29 cellular contexts compared by ENCODE assay signal in the genomic region with DNA sequence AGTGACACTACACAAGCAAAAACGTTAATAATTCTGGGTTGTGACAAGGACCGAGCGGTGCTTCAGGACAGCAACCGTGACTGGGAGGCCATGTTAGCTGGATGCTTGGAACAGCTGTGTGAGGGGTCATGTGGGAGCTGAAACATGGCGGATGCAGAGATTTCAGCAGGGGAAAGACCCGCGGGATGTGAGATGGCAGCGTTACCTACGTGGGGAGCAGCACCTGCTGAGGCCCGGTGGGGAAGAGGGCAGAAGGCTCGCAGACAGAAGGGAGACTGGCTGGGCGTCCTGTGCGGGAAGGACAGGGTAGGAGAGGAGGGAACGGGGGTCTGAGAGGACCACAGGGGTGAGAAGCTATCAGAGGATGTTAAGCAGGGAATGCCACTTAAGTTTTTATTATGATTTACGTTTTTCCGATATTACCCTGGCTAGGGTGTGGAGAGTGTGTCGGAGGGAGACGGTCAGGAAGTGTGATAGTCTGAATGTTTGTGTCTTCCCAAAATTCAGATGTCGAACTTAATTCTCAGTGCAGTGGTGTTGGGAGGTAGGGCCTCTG.
DNase-seq lines count a peak whose midpoint lies in the region; ATAC-seq and TF ChIP-seq lines count a peak whose summit lies in the region.
"Had no signal": no experiment of that assay in that cellular context is flagged by ENCODE, and none has a peak within 500 bp of the region (broad histone marks: within the 10 kb centered on the region; RNA-seq: fewer than 3 reads in every experiment).

No MANE protein-coding gene starts in this region.

- H4K5ac ChIP-seq in H9 (ENCODE audit: insufficient read length, low read depth, low read length) = no peak overlapping the region

- H3K23me2 ChIP-seq in H9 (ENCODE audit: insufficient read length, low read depth, low read length, poor library complexity, severe bottlenecking) = no peaks in the 10 kb centered on the region

- no peak for DNase-seq in H9
- DNase-seq in adrenal gland = peak in 5 of 7 donors; percentile 2 to 30 (median 12)
- peak; percentile 25 for DNase-seq in islet precursor cell
- DNase-seq in stimulated activated CD8-positive, alpha-beta memory T cell treated with anti-CD3 and anti-CD28 coated beads, Interleukin-4, amount 100 ng/mL, for 48 hours = peak; percentile 8
- DNase-seq in OCI-M1 (lab: John Stamatoyannopoulos, UW) = no peak
- DNase-seq: activated CD4-positive, alpha-beta T cell treated with anti-CD3 and anti-CD28 coated beads, Interleukin-2, amount 50 U/mL, for 1 hour; activated CD4-positive, CD25-positive, alpha-beta regulatory T cell; activated T-cell treated with anti-CD3 and anti-CD28 coated beads, Interleukin-2, amount 50 U/mL, for 72 hours; amygdala; CD4-positive, alpha-beta memory T cell; effector CD8-positive, alpha-beta T cell; EL; H7; KG1; left ventricle myocardium inferior; NCI-H1092 treated with DMSO at 0.1 percent for 48 hours; NCI-H1694 treated with DMSO at 0.1 percent for 48 hours; NCI-H510A treated with DMSO at 0.1 percent for 48 hours; stimulated activated CD4-positive, alpha-beta T cell treated with anti-CD3 and anti-CD28 coated beads, Interleukin-4, amount 100 ng/mL, for 4 hours; substantia nigra had no signal

- peaks cover 0 to 7% (median 3%) of the 10 kb centered on the region in 3 experiments; a peak in 3 of 7 replicates for H3K36me3 Mint-ChIP-seq in H9 (ENCODE audit: insufficient read depth in 1 of 3, low read depth in 3 of 3)
- H3K36me3 Mint-ChIP-seq: activated naive CD4-positive, alpha-beta T cell treated with anti-CD3 and anti-CD28 coated beads, Interleukin-2, amount 10 ng/mL, durations not matched to agents 7 days and 5 days; CD4-positive, alpha-beta memory T cell; stimulated activated memory B cell treated with anti-CD40 and anti-IgM and Interleukin-4, amounts not matched to agents 10 μg/mL and 1 μg/mL and 100 μg/mL, for 72 hours had no signal

- H3K27ac ChIP-seq in H9 (ENCODE audit: insufficient read length, low read depth, low read length) (no peak overlapping the region), adrenal gland (no peak overlapping the region)
- H3K27ac ChIP-seq: left ventricle myocardium inferior, prostate gland had no signal

- no peaks in the 10 kb centered on the region for H3K79me1 ChIP-seq in H9 (ENCODE audit: insufficient read depth, low read depth, low read length, poor library complexity, severe bottlenecking)

- H3K4me2 ChIP-seq in H9 (ENCODE audit: insufficient read depth, insufficient read length, low read length) = no peak overlapping the region
- H3K4me2 ChIP-seq: SK-N-SH had no signal

- no peak overlapping the region for H3T11ph ChIP-seq in H9 (ENCODE audit: low read length)

- H3K4me3 ChIP-seq in adrenal gland = no peak overlapping the region
- H3K4me3 ChIP-seq: left ventricle myocardium inferior, prostate gland had no signal

- no peak overlapping the region for H3K4ac ChIP-seq in H9 (ENCODE audit: low read depth, low read length)

- no peak overlapping the region for H3K4me3 Mint-ChIP-seq in H9
- H3K4me3 Mint-ChIP-seq: activated naive CD4-positive, alpha-beta T cell treated with anti-CD3 and anti-CD28 coated beads, Interleukin-2, amount 10 ng/mL, durations not matched to agents 7 days and 5 days; activated T-cell treated with anti-CD3 and anti-CD28 coated beads, Interleukin-2, amount 50 U/mL, for 72 hours; B cell; stimulated activated memory B cell treated with anti-CD40 and anti-IgM and Interleukin-4, amounts not matched to agents 10 μg/mL and 1 μg/mL and 100 μg/mL, for 72 hours; T-helper 1 cell treated with Interleukin-12 subunit alpha and Interleukin-12 subunit beta and Interleukin-4 antibody, amounts not matched to agents 30 μg/mL and 1 μg/mL, for 36 hours had no signal

- peak overlapping the region in 2 of 3 experiments; percentile 17 to 49; a peak in 2 of 7 replicates for H3K27ac Mint-ChIP-seq in H9
- H3K27ac Mint-ChIP-seq: activated naive CD4-positive, alpha-beta T cell treated with anti-CD3 and anti-CD28 coated beads, Interleukin-2, amount 10 ng/mL, durations not matched to agents 7 days and 5 days; activated T-cell treated with anti-CD3 and anti-CD28 coated beads, Interleukin-2, amount 50 U/mL, for 72 hours; B cell; CD4-positive, alpha-beta memory T cell; stimulated activated memory B cell treated with anti-CD40 and anti-IgM and Interleukin-4, amounts not matched to agents 10 μg/mL and 1 μg/mL and 100 μg/mL, for 72 hours; T-helper 1 cell treated with Interleukin-12 subunit alpha and Interleukin-12 subunit beta and Interleukin-4 antibody, amounts not matched to agents 30 μg/mL and 1 μg/mL, for 36 hours had no signal

- intact Hi-C loops in adrenal gland (cut with DNase I) = loop anchor here (10.0 kb wide), 2 partner anchors 153 to 373 kb away; no protein-coding TSS in a partner anchor

- H3K4me1 ChIP-seq in H9 (ENCODE audit: insufficient read depth, low read length) (no peaks in the 10 kb centered on the region), adrenal gland (replicated peaks in 1 of 2) (no peaks in the 10 kb centered on the region)
- H3K4me1 ChIP-seq: left ventricle myocardium inferior, prostate gland had no signal

- H2BK5ac ChIP-seq in H9 (ENCODE audit: insufficient read length, low read length) = no peak overlapping the region

- no peak for ATAC-seq in GM21390 (IDR thresholded peaks at IDR 0.05; ENCODE audit: unreplicated experiment)
- no peak for ATAC-seq in GM19463 (IDR thresholded peaks at IDR 0.05; ENCODE audit: unreplicated experiment)
- ATAC-seq: activated T-cell treated with anti-CD3 and anti-CD28 coated beads, Interleukin-2, amount 50 U/mL, for 72 hours; Right ventricle myocardium inferior; stimulated activated memory B cell treated with anti-CD40 and anti-IgM and Interleukin-4, amounts not matched to agents 10 μg/mL and 1 μg/mL and 100 μg/mL, for 72 hours had no signal

- no peak overlapping the region for H2AK5ac ChIP-seq in H9 (ENCODE audit: insufficient read length, low read length)

- H2BK120ac ChIP-seq in H9 (ENCODE audit: low read depth, low read length, poor library complexity, severe bottlenecking) = no peak overlapping the region

- H3K9me3 ChIP-seq in H9 (ENCODE audit: control insufficient read depth, low read depth, low read length) (no peaks in the 10 kb centered on the region), adrenal gland (replicated peaks in 1 of 3) (no peaks in the 10 kb centered on the region)
- H3K9me3 ChIP-seq: left ventricle myocardium inferior, prostate gland, SK-N-SH had no signal

- peaks cover 3 to 5% of the 10 kb centered on the region in 2 experiments; a peak in 2 of 5 replicates for H3K9me3 Mint-ChIP-seq in H9
- H3K9me3 Mint-ChIP-seq: activated naive CD4-positive, alpha-beta T cell treated with anti-CD3 and anti-CD28 coated beads, Interleukin-2, amount 10 ng/mL, durations not matched to agents 7 days and 5 days; activated T-cell treated with anti-CD3 and anti-CD28 coated beads, Interleukin-2, amount 50 U/mL, for 72 hours; T-helper 1 cell treated with Interleukin-12 subunit alpha and Interleukin-12 subunit beta and Interleukin-4 antibody, amounts not matched to agents 30 μg/mL and 1 μg/mL, for 36 hours had no signal

- no peak overlapping the region for H4K91ac ChIP-seq in H9 (ENCODE audit: insufficient read length, low read depth, low read length)

- TF ChIP-seq POLR2A in adrenal gland (IDR thresholded peaks at IDR 0.05) = no peak

- H3K27me3 Mint-ChIP-seq in H9 (ENCODE audit: low read depth) = peaks cover 18% of the 10 kb centered on the region

- H3K9ac ChIP-seq in H9 (ENCODE audit: extremely low read depth, insufficient read length, low read length) = no peak overlapping the region
- H3K9ac ChIP-seq: SK-N-SH had no signal

- TF ChIP-seq CTCF in H9 (conservative IDR thresholded peaks at IDR 0.05) = no peak
- no peak for TF ChIP-seq CTCF in adrenal gland (IDR thresholded peaks at IDR 0.05)

- H2AFZ ChIP-seq in H9 (ENCODE audit: low read length) = no peak overlapping the region

- H2BK20ac ChIP-seq in H9 (ENCODE audit: low read depth, low read length, poor library complexity, severe bottlenecking) = no peak overlapping the region

- no CpG with 5 or more reads among the region's 19 CpGs for WGBS in H9 (ENCODE audit: extremely low coverage, insufficient read length, low lambda C conversion rate)
- WGBS in adrenal gland, 4 donors = 88 to 93% (median 91%) methylated on average over 19 of the region's 19 CpGs

- no peak overlapping the region for H2BK12ac ChIP-seq in H9 (ENCODE audit: insufficient read length, low read depth, low read length)

- H3K27me3 ChIP-seq in H9 (ENCODE audit: insufficient read depth, low read length) (no peaks in the 10 kb centered on the region), adrenal gland (peaks cover 11% of the 10 kb centered on the region)

- H3K36me3 ChIP-seq in adrenal gland (replicated peaks in 1 of 2) = no peaks in the 10 kb centered on the region
- H3K36me3 ChIP-seq: left ventricle myocardium inferior, prostate gland had no signal

- H3K18ac ChIP-seq in H9 (ENCODE audit: insufficient read length, low read depth, low read length) = no peak overlapping the region

- H4K20me1 ChIP-seq in H9 (ENCODE audit: control insufficient read depth, insufficient read depth, insufficient read length) = no peaks in the 10 kb centered on the region

- no peak overlapping the region for H3K56ac ChIP-seq in H9 (ENCODE audit: insufficient read length, low read depth, low read length)

- peaks cover 0 to 2% of the 10 kb centered on the region in 2 experiments; a peak in 1 of 4 replicates for H3K4me1 Mint-ChIP-seq in H9
- H3K4me1 Mint-ChIP-seq: B cell; stimulated activated memory B cell treated with anti-CD40 and anti-IgM and Interleukin-4, amounts not matched to agents 10 μg/mL and 1 μg/mL and 100 μg/mL, for 72 hours had no signal

- H3K79me2 ChIP-seq in H9 (ENCODE audit: insufficient read depth, low read length) = no peaks in the 10 kb centered on the region

- no peak overlapping the region for H3K14ac ChIP-seq in H9 (ENCODE audit: insufficient read depth, low read length)

- H3K23ac ChIP-seq in H9 (ENCODE audit: insufficient read length, low read depth, low read length) = no peak overlapping the region

- no peak overlapping the region for H4K8ac ChIP-seq in H9 (replicated peaks; ENCODE audit: insufficient read length, low read depth, low read length)

- no peak overlapping the region for H2BK15ac ChIP-seq in H9 (ENCODE audit: low read depth, low read length)

Comparison
In these comparisons a context has a peak if more than half of its experiments do, and no peak if none do; other contexts are left out.
1. DNase-seq: peak in adrenal gland (5 of 7), islet precursor cell (single experiment) and stimulated activated CD8-positive, alpha-beta memory T cell treated with anti-CD3 and anti-CD28 coated beads, Interleukin-4, amount 100 ng/mL, for 48 hours (single experiment); none in H9 (single experiment) and OCI-M1 (single experiment).